29 cellular contexts compared by ENCODE assay signal in the genomic region with DNA sequence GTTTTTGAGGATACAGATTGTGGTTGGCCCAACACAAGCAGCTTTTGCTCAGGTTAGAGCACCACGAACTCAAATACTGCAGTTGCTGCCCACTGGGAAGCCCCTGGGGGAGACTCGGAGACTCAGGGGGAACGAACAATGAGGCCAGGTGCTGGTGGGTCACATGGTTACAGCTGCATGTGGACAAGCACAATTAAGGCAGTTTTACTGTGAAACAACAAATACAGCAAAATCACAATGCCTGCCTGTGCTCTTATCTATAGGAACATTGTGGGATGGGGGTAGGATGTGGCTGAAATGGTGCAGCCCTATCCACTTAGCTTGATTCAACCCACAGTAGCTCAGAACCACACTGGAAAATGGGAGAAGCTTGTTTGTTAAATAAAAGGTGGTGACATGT.
DNase-seq lines count a peak whose midpoint lies in the region; ATAC-seq, FAIRE-seq and TF ChIP-seq lines count a peak whose summit lies in the region.
"Had no signal": no experiment of that assay in that cellular context is flagged by ENCODE, and none has a peak within 500 bp of the region (broad histone marks: within the 10 kb centered on the region; RNA-seq: fewer than 3 reads in every experiment).

No MANE protein-coding gene starts in this region.

- peaks cover 20 to 65% (median 57%) of the 10 kb centered on the region in 10 experiments for H3K4me1 ChIP-seq in BLaER1 treated with 17β-estradiol and CSF1 and Interleukin-3, amounts not matched to agents 10 nM and 100 nM
- peaks cover 22% of the 10 kb centered on the region for H3K4me1 ChIP-seq in GM12878 (ENCODE audit: control insufficient read depth, insufficient read depth, low read length)
- no peaks in the 10 kb centered on the region for H3K4me1 ChIP-seq in psoas muscle
- peaks cover 0 to 70% (median 15%) of the 10 kb centered on the region in 4 donors for H3K4me1 ChIP-seq in tibial nerve
- H3K4me1 ChIP-seq: BE2C had no signal

- peak overlapping the region in 8 of 11 experiments; percentile 24 to 86 (median 56); a peak in 14 of 22 replicates for H3K4me2 ChIP-seq in BLaER1 treated with 17β-estradiol and CSF1 and Interleukin-3, amounts not matched to agents 10 nM and 100 nM
- H3K4me2 ChIP-seq in GM12878 (ENCODE audit: control insufficient read depth, insufficient read depth): no peak overlapping the region
- H3K4me2 ChIP-seq: A549 had no signal

- H3K36me3 ChIP-seq in BLaER1 treated with 17β-estradiol and CSF1 and Interleukin-3, amounts not matched to agents 10 nM and 100 nM: no peaks in the 10 kb centered on the region
- H3K36me3 ChIP-seq in GM12878 (ENCODE audit: control insufficient read depth in 2 of 2, insufficient read depth in 2 of 2, low read length in 1 of 2) (no peaks in the 10 kb centered on the region), psoas muscle (ENCODE audit: insufficient read depth in 1 of 2, low read depth in 1 of 2) (no peaks in the 10 kb centered on the region), tibial nerve (no peaks in the 10 kb centered on the region)
- H3K36me3 ChIP-seq: BE2C, esophagus muscularis mucosa, gastroesophageal sphincter, pancreas, sigmoid colon, WERI-Rb-1 had no signal

- no peak for FAIRE-seq in GM12878 (lab: Jason Lieb, UNC)
- FAIRE-seq: A549, pancreas, RCC 7860 had no signal

- SMC1A ChIA-PET in GM12878 (lab: Charles Lee; ENCODE audit: uncharacterized antibody, unreplicated experiment): interaction anchor here (0.7 to 4.1 kb wide), 11 partner anchors 9 to 1141 kb away, joined by 3 to 20 read pairs (median 4); no protein-coding TSS in a partner anchor

- TF ChIP-seq EP300 in GM12878 (IDR thresholded peaks at IDR 0.05; ENCODE audit: borderline replicate concordance in 1 of 2, control insufficient read depth in 1 of 2, low read depth in 2 of 2, low read length in 2 of 2) (no peak), tibial nerve (IDR thresholded peaks at IDR 0.05) (no peak)

- H4K20me1 ChIP-seq in BLaER1 treated with 17β-estradiol and CSF1 and Interleukin-3, amounts not matched to agents 10 nM and 100 nM: no peaks in the 10 kb centered on the region
- H4K20me1 ChIP-seq in GM12878 (ENCODE audit: control insufficient read depth, insufficient read depth): no peaks in the 10 kb centered on the region; the same call in 1 of the 2 replicates

- no peak overlapping the region for H3K4me3 ChIP-seq in BLaER1 treated with 17β-estradiol and CSF1 and Interleukin-3, amounts not matched to agents 10 nM and 100 nM
- H3K4me3 ChIP-seq in GM12878 (no peak overlapping the region), psoas muscle (no peak overlapping the region), tibial nerve (no peak overlapping the region)
- H3K4me3 ChIP-seq: A549, esophagus muscularis mucosa, gastroesophageal sphincter, pancreas, sigmoid colon, SK-N-MC had no signal

- intact Hi-C loops in GM12878 (cut with micrococcal nuclease; ENCODE audit: unreplicated experiment) (no loop called here), psoas muscle (cut with DNase I) (no loop called here)

- H3K27ac ChIP-seq in BLaER1 treated with 17β-estradiol and CSF1 and Interleukin-3, amounts not matched to agents 10 nM and 100 nM: peak overlapping the region in 8 of 11 experiments; percentile 12 to 86 (median 72); a peak in 13 of 22 replicates
- H3K27ac ChIP-seq in GM12878 (ENCODE audit: control insufficient read depth, insufficient read depth) (no peak overlapping the region), psoas muscle (no peak overlapping the region), tibial nerve (peak overlapping the region in 2 of 4 donors; percentile 87 to 91)
- H3K27ac ChIP-seq: A549, esophagus muscularis mucosa, gastroesophageal sphincter, sigmoid colon, SK-N-MC, WERI-Rb-1 had no signal

- in situ Hi-C loops in GM12878 (cut with MboI): no loop called here

- H3K27me3 ChIP-seq in BLaER1 treated with 17β-estradiol and CSF1 and Interleukin-3, amounts not matched to agents 10 nM and 100 nM: no peaks in the 10 kb centered on the region
- H3K27me3 ChIP-seq in GM12878 (replicated peaks in 1 of 2; ENCODE audit: control insufficient read depth in 2 of 2, insufficient read depth in 2 of 2, low read length in 1 of 2) (no peaks in the 10 kb centered on the region; a peak in 1 of 4 replicates), psoas muscle (ENCODE audit: insufficient read depth in 3 of 3, low read length in 2 of 3) (no peaks in the 10 kb centered on the region), tibial nerve (no peaks in the 10 kb centered on the region)
- H3K27me3 ChIP-seq: BE2C, esophagus muscularis mucosa, gastroesophageal sphincter, pancreas, sigmoid colon had no signal

- no peak for TF ChIP-seq CTCF in GM12878 (IDR thresholded peaks at IDR 0.05 in 2 of 3, conservative IDR thresholded peaks at IDR 0.05 in 1 of 3; ENCODE audit: control insufficient read depth in 2 of 3, extremely low read depth in 1 of 3, insufficient read depth in 1 of 3, low read depth in 3 of 3, low read length in 3 of 3)
- no peak for TF ChIP-seq CTCF in psoas muscle (IDR thresholded peaks at IDR 0.05)
- no peak for TF ChIP-seq CTCF in tibial nerve (IDR thresholded peaks at IDR 0.05)

- H3K9me3 ChIP-seq in BLaER1 treated with 17β-estradiol and CSF1 and Interleukin-3, amounts not matched to agents 10 nM and 100 nM (replicated peaks in 1 of 11): peaks cover 0 to 4% (median 3%) of the 10 kb centered on the region in 11 experiments; a peak in 12 of 22 replicates
- H3K9me3 ChIP-seq in GM12878 (replicated peaks; ENCODE audit: control insufficient read depth, insufficient read depth, low read length) (no peaks in the 10 kb centered on the region), psoas muscle (no peaks in the 10 kb centered on the region), tibial nerve (no peaks in the 10 kb centered on the region)
- H3K9me3 ChIP-seq: A549, BE2C, esophagus muscularis mucosa, gastroesophageal sphincter, pancreas, sigmoid colon had no signal

- RAD21 ChIA-PET in GM12878 (lab: Charles Lee; ENCODE audit: unreplicated experiment): interaction anchor here (0.8 to 3.0 kb wide), 2 partner anchors 20 to 193 kb away, joined by 3 to 11 read pairs; no protein-coding TSS in a partner anchor

- no peak overlapping the region for H3K9ac ChIP-seq in BLaER1 treated with 17β-estradiol and CSF1 and Interleukin-3, amounts not matched to agents 10 nM and 100 nM
- no peak overlapping the region for H3K9ac ChIP-seq in GM12878 (ENCODE audit: control insufficient read depth, insufficient read depth, low read length)

- TF ChIP-seq POLR2A in GM12878 (IDR thresholded peaks at IDR 0.05; ENCODE audit: low read depth, low read length) (no peak), tibial nerve (IDR thresholded peaks at IDR 0.05) (no peak)

- BruUV-seq in GM12878 (replicated peaks; lab: Mats Ljungman, UMichigan): no TSS peak

- CTCF ChIA-PET in GM12878 (lab: Yijun Ruan, JAX): interaction anchor here (0.7 to 2.3 kb wide), 9 partner anchors 12 to 189 kb away, joined by 3 to 15 read pairs (median 3); no protein-coding TSS in a partner anchor

- no peak overlapping the region for H2AFZ ChIP-seq in GM12878 (ENCODE audit: control insufficient read depth, low read depth, low read length)

- WGBS in GM12878 (ENCODE audit: insufficient coverage, insufficient replicate concordance, low lambda C conversion rate, missing lambda C conversion rate): 5% methylated on average over 3 of the region's 3 CpGs
- 67 to 71% (median 69%) methylated on average over 3 of the region's 3 CpGs for WGBS in psoas muscle, 3 donors
- 48 to 50% methylated on average over 3 of the region's 3 CpGs for WGBS in tibial nerve, 2 donors

- no peaks in the 10 kb centered on the region for H3K79me2 ChIP-seq in GM12878 (ENCODE audit: control insufficient read depth, insufficient read depth, low read length)

- POLR2A ChIA-PET in GM12878 (lab: Charles Lee): no interaction called here

- ATAC-seq in GM12878 (no peak), psoas muscle (no peak), HG02970 (IDR thresholded peaks at IDR 0.05; ENCODE audit: low FRiP score, unreplicated experiment) (no peak), HG03135 (IDR thresholded peaks at IDR 0.05; ENCODE audit: unreplicated experiment) (no peak)
- ATAC-seq: A549; gastroesophageal sphincter; naive thymus-derived CD4-positive, alpha-beta T cell; pancreas had no signal

- TF ChIP-seq RAD21 in GM12878 (IDR thresholded peaks at IDR 0.05; ENCODE audit: insufficient read depth, low read depth, low read length): no peak

- DNase-seq in NCI-H2081 treated with DMSO at 0.1 percent for 48 hours (lab: John Stamatoyannopoulos, UW): peak; percentile 34
- DNase-seq in GM12878 (ENCODE audit: low read depth, low spot score): no peak
- DNase-seq in medulla oblongata (ENCODE audit: extremely low spot score): peak; percentile 60
- DNase-seq in psoas muscle: no peak
- DNase-seq in tibial nerve (ENCODE audit: low spot score in 2 of 2): no peak
- DNase-seq: activated CD4-positive, alpha-beta memory T cell treated with anti-CD3 and anti-CD28 coated beads for 36 hours; activated effector memory CD4-positive, alpha-beta T cell treated with Interleukin-2 at 50 U/mL for 16 hours; activated naive CD8-positive, alpha-beta T cell treated with anti-CD3 and anti-CD28 coated beads, Interleukin-2, amount 10 ng/mL, durations not matched to agents 7 days and 5 days; BE2C; effector memory CD4-positive, alpha-beta T cell; HCEC 1CT; KG1; naive thymus-derived CD4-positive, alpha-beta T cell; NCI-H187; NCI-H2227 treated with DMSO at 0.1 percent for 48 hours; NK-92 treated with Interleukin-12 subunit alpha and Interleukin-12 subunit beta, amount 100 ng/mL, for 24 hours; pancreas; sigmoid colon; stimulated activated CD4-positive, alpha-beta T cell treated with anti-CD3 and anti-CD28 coated beads, Interleukin-15, amount 100 ng/mL, for 24 hours; stimulated activated CD8-positive, alpha-beta memory T cell treated with anti-CD3 and anti-CD28 coated beads, Interleukin-4, amount 100 ng/mL, for 48 hours; WERI-Rb-1 had no signal

TF ChIP-seq in GM12878, 131 proteins besides CTCF, POLR2A, EP300 and RAD21:
- TF ChIP-seq RAD51 (IDR thresholded peaks at IDR 0.05): peak; percentile 56; the same call in 1 of the 2 replicates
- no peak for TF ChIP-seq IKZF1 (conservative IDR thresholded peaks at IDR 0.05)

Comparison
In these comparisons a context has a peak if more than half of its experiments do, and no peak if none do; other contexts are left out.
1. H3K27ac ChIP-seq: peak in BLaER1 treated with 17β-estradiol and CSF1 and Interleukin-3, amounts not matched to agents 10 nM and 100 nM (8 of 11); none in GM12878 (single experiment) and psoas muscle (single experiment).
2. DNase-seq: peak in NCI-H2081 treated with DMSO at 0.1 percent for 48 hours (single experiment) and medulla oblongata (single experiment); none in GM12878 (single experiment), psoas muscle (0 of 2) and tibial nerve (0 of 2).